1 cellular context compared by ENCODE assay signal in the genomic region with DNA sequence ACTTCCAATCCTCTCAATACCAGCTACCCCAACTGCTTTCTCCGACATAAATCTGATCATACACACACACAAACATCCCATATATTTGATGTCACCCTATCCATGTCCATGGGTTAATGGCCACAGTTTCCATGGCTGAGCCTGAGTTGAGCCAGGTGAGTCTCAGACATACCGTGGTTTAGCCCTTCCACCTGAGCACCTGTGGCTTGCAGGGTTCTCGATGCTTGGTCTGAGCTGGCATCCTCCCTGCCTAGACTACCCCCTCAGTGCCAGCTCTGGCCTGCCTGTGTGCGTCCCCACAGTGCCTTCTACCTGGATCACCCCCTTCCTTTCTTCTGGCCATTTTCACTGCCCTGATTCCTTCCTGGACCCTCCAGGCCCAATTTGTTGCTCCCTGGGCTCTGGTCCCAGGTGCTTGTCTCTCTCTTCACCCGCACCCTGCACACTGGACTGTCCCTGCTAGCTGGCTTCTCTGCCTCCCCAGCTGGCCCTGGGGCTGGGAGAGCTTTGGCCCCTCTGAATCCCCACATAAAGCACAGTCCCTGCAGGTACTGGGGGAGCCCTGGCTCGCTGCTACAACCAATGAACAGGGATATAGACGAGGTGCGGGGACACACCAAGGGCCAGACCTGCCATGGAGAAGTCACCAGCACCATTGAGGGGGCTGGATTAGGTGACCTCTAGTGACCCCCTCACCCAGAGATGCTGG.
TF ChIP-seq lines count a peak whose summit lies in the region.

No MANE protein-coding gene starts in this region.

TF ChIP-seq in K562, 482 proteins besides CTCF, POLR2A, EP300 and RAD21:
- TF ChIP-seq ZNF274 (IDR thresholded peaks at IDR 0.05; ENCODE audit: borderline replicate concordance, low read depth, low read length), result no peak
- TF ChIP-seq, protein P1, sequence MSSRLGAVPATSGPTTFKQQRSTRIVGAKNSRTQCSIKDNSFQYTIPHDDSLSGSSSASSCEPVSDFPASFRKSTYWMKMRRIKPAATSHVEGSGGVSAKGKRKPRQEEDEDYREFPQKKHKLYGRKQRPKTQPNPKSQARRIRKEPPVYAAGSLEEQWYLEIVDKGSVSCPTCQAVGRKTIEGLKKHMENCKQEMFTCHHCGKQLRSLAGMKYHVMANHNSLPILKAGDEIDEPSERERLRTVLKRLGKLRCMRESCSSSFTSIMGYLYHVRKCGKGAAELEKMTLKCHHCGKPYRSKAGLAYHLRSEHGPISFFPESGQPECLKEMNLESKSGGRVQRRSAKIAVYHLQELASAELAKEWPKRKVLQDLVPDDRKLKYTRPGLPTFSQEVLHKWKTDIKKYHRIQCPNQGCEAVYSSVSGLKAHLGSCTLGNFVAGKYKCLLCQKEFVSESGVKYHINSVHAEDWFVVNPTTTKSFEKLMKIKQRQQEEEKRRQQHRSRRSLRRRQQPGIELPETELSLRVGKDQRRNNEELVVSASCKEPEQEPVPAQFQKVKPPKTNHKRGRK (tag; IDR thresholded peaks at IDR 0.05), result no peak
- TF ChIP-seq FOXM1 (IDR thresholded peaks at IDR 0.05; ENCODE audit: low read depth), result no peak
- TF ChIP-seq FOXM1 (CRISPR knock-in tag; IDR thresholded peaks at IDR 0.05; ENCODE audit: low read depth), result no peak
- TF ChIP-seq, protein P2, sequence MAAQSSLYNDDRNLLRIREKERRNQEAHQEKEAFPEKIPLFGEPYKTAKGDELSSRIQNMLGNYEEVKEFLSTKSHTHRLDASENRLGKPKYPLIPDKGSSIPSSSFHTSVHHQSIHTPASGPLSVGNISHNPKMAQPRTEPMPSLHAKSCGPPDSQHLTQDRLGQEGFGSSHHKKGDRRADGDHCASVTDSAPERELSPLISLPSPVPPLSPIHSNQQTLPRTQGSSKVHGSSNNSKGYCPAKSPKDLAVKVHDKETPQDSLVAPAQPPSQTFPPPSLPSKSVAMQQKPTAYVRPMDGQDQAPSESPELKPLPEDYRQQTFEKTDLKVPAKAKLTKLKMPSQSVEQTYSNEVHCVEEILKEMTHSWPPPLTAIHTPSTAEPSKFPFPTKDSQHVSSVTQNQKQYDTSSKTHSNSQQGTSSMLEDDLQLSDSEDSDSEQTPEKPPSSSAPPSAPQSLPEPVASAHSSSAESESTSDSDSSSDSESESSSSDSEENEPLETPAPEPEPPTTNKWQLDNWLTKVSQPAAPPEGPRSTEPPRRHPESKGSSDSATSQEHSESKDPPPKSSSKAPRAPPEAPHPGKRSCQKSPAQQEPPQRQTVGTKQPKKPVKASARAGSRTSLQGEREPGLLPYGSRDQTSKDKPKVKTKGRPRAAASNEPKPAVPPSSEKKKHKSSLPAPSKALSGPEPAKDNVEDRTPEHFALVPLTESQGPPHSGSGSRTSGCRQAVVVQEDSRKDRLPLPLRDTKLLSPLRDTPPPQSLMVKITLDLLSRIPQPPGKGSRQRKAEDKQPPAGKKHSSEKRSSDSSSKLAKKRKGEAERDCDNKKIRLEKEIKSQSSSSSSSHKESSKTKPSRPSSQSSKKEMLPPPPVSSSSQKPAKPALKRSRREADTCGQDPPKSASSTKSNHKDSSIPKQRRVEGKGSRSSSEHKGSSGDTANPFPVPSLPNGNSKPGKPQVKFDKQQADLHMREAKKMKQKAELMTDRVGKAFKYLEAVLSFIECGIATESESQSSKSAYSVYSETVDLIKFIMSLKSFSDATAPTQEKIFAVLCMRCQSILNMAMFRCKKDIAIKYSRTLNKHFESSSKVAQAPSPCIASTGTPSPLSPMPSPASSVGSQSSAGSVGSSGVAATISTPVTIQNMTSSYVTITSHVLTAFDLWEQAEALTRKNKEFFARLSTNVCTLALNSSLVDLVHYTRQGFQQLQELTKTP (IDR thresholded peaks at IDR 0.05; ENCODE audit: low read depth in 1 of 2, partially characterized antibody in 2 of 2), result no peak
TF ChIP-seq in K562: peak in this region for 0.
